20 cellular contexts compared by ENCODE assay signal in genomic region chr20:20235681-20236080, GRCh38.
"Had no signal": no experiment of that assay in that cellular context is flagged by ENCODE, and none has a peak within 500 bp of the region (broad histone marks: within the 10 kb centered on the region; RNA-seq: fewer than 3 reads in every experiment).

No MANE protein-coding gene starts in this region.

- H3K27me3 ChIP-seq: gastrocnemius medialis, hepatocyte, testis, transverse colon had no signal

- DNase-seq: activated CD4-positive, alpha-beta T cell treated with anti-CD3 and anti-CD28 coated beads, Interleukin-2, amount 50 U/mL, for 1 hour; activated CD8-positive, alpha-beta T cell treated with anti-CD3 and anti-CD28 coated beads for 36 hours; activated naive CD8-positive, alpha-beta T cell treated with anti-CD3 and anti-CD28 coated beads, Interleukin-2, amount 50 U/mL, for 24 hours; activated T-cell treated with anti-CD3 and anti-CD28 coated beads, Interleukin-2, amount 50 U/mL, for 48 hours; amygdala; caudate nucleus; cortex of kidney; effector memory CD8-positive, alpha-beta T cell; erythroblast; gastrocnemius medialis; left cardiac atrium; mammary epithelial cell; posterior cingulate gyrus; right cardiac atrium; spleen; stimulated activated naive CD4-positive, alpha-beta T cell treated with Interleukin-2 at 50 U/mL for 16 hours; testis; transverse colon had no signal

- H3K4me2 ChIP-seq: hepatocyte had no signal

- H3K27ac ChIP-seq: hepatocyte, spleen, testis, transverse colon had no signal

- H3K4me1 ChIP-seq: spleen, testis, transverse colon had no signal

- ATAC-seq: activated CD8-positive, alpha-beta T cell treated with anti-CD3 and anti-CD28 coated beads for 36 hours; activated naive CD8-positive, alpha-beta T cell treated with anti-CD3 and anti-CD28 coated beads, Interleukin-2, amount 50 U/mL, for 24 hours; effector memory CD8-positive, alpha-beta T cell; gastrocnemius medialis; left cardiac atrium; right cardiac atrium; WTC11 had no signal

- H3K4me3 ChIP-seq: gastrocnemius medialis, hepatocyte, spleen, testis, transverse colon had no signal

- H3K36me3 ChIP-seq: gastrocnemius medialis, spleen, transverse colon had no signal

- H3K9me3 ChIP-seq: gastrocnemius medialis, spleen, testis, transverse colon had no signal
